ENCODE assay signal across 27 cellular contexts in genomic region chr4:187383181-187383580, GRCh38.
A peak's percentile ranks its signal among the peaks of the same experiment; 100 is the strongest.
DNase-seq lines count a peak whose midpoint lies in the region; ATAC-seq, FAIRE-seq and TF ChIP-seq lines count a peak whose summit lies in the region.
"Had no signal": no experiment of that assay in that cellular context is flagged by ENCODE, and none has a peak within 500 bp of the region (broad histone marks: within the 10 kb centered on the region; RNA-seq: fewer than 3 reads in every experiment).

No MANE protein-coding gene starts in this region.

- DNase-seq in PC-3: peak; percentile 55
- DNase-seq in bronchial epithelial cell (ENCODE audit: low read depth): peak; percentile 75
- no peak for DNase-seq in epithelial cell of prostate (ENCODE audit: low read depth, low spot score)
- no peak for DNase-seq in keratinocyte (ENCODE audit: low read depth, low spot score)
- DNase-seq in activated CD4-positive, alpha-beta T cell treated with anti-CD3 and anti-CD28 coated beads for 4 hours: no peak
- no peak for DNase-seq in NOMO-1 (lab: John Stamatoyannopoulos, UW; ENCODE audit: unreplicated experiment in 2 of 2)
- no peak for DNase-seq in NCI-H510A treated with DMSO at 0.1 percent for 48 hours (lab: John Stamatoyannopoulos, UW)
- DNase-seq: 8988T; ACHN; BE2C; C1 segment of cervical spinal cord; CD4-positive, alpha-beta memory T cell; CD4-positive, CD25-positive, alpha-beta regulatory T cell; CD8-positive, alpha-beta memory T cell; COR-L47; DMS 273 treated with DMSO at 0.1 percent for 48 hours; DMS153; DMS53; DMS79; DND-41; EL; GDM1 had no signal

- H3K4me2 ChIP-seq in PC-3 (ENCODE audit: low read length) (no peak overlapping the region), keratinocyte (ENCODE audit: control insufficient read depth, extremely low read depth, insufficient read depth, low read depth, low read length) (no peak overlapping the region)
- H3K4me2 ChIP-seq: BLaER1 had no signal

- CTCF ChIA-PET in PC-3 (lab: Charles Lee): no interaction called here

- intact Hi-C loops in PC-3 (cut with micrococcal nuclease): no loop called here

- H4K20me1 ChIP-seq in PC-3 (ENCODE audit: low read length): no peaks in the 10 kb centered on the region
- no peaks in the 10 kb centered on the region for H4K20me1 ChIP-seq in keratinocyte (ENCODE audit: control insufficient read depth, extremely low read depth, insufficient read depth, low read length)
- H4K20me1 ChIP-seq: BLaER1 had no signal

- POLR2A ChIA-PET in PC-3 (lab: Charles Lee; ENCODE audit: unreplicated experiment): no interaction called here

- H3K9me1 ChIP-seq in keratinocyte (ENCODE audit: control insufficient read depth, extremely low read depth, insufficient read depth, low read length): no peaks in the 10 kb centered on the region

- H3K4me3 ChIP-seq in PC-3 (ENCODE audit: low read length): no peak overlapping the region
- H3K4me3 ChIP-seq in bronchial epithelial cell (ENCODE audit: low read depth, low read length): no peak overlapping the region
- H3K4me3 ChIP-seq in keratinocyte (ENCODE audit: control insufficient read depth in 2 of 3, extremely low read depth in 1 of 3, insufficient read depth in 2 of 3, low read depth in 1 of 3, low read length in 3 of 3): no peak overlapping the region
- H3K4me3 ChIP-seq: BLaER1, GM12878 had no signal

- dilution Hi-C loops in keratinocyte (cut with MboI; ENCODE audit: extremely low pct_ligation_motif_present, low sequenced_read_pairs): no loop called here

- H3K27me3 ChIP-seq in PC-3 (ENCODE audit: low read length) (no peaks in the 10 kb centered on the region), bronchial epithelial cell (ENCODE audit: control insufficient read depth, insufficient read depth, low read length) (no peaks in the 10 kb centered on the region), keratinocyte (ENCODE audit: control insufficient read depth, extremely low read depth, insufficient read depth, low read length) (no peaks in the 10 kb centered on the region)
- H3K27me3 ChIP-seq: BE2C, BLaER1 had no signal

- no peaks in the 10 kb centered on the region for H3K36me3 ChIP-seq in PC-3 (ENCODE audit: low read depth, low read length)
- H3K36me3 ChIP-seq in bronchial epithelial cell (ENCODE audit: control insufficient read depth, insufficient read depth, low read length): no peaks in the 10 kb centered on the region
- no peaks in the 10 kb centered on the region for H3K36me3 ChIP-seq in keratinocyte (ENCODE audit: control insufficient read depth in 2 of 2, extremely low read depth in 1 of 2, insufficient read depth in 2 of 2, low read length in 2 of 2)
- H3K36me3 ChIP-seq: BE2C, BLaER1 had no signal

- H3F3A ChIP-seq in PC-3 (ENCODE audit: low read length, unreplicated experiment): no peaks in the 10 kb centered on the region

- H2AFZ ChIP-seq in PC-3 (ENCODE audit: low read length) (no peak overlapping the region), keratinocyte (ENCODE audit: control insufficient read depth, low read length) (peak overlapping the region; percentile 31)

- no peak for ATAC-seq in PC-3
- ATAC-seq: GM12878 had no signal

- no peaks in the 10 kb centered on the region for H3K79me2 ChIP-seq in PC-3 (ENCODE audit: low read length)
- H3K79me2 ChIP-seq in keratinocyte (ENCODE audit: control insufficient read depth, insufficient read depth, low read length): no peaks in the 10 kb centered on the region

- BruUV-seq in PC-3 (replicated peaks; lab: Mats Ljungman, UMichigan): no TSS peak

- H3K27ac ChIP-seq in PC-3 (ENCODE audit: low read length) (no peak overlapping the region), epithelial cell of prostate (peak overlapping the region; percentile 8), keratinocyte (ENCODE audit: control insufficient read depth, insufficient read depth, low read length) (no peak overlapping the region)
- H3K27ac ChIP-seq: BLaER1 had no signal

- FAIRE-seq in bronchial epithelial cell (lab: Jason Lieb, UNC): no peak
- FAIRE-seq in keratinocyte (lab: Jason Lieb, UNC): peak; percentile 75
- FAIRE-seq: A204.1, GM12878, GM12892, GM18507 had no signal

- peaks cover 17% of the 10 kb centered on the region for H3K4me1 ChIP-seq in PC-3 (ENCODE audit: insufficient read depth, low read length)
- no peaks in the 10 kb centered on the region for H3K4me1 ChIP-seq in keratinocyte (ENCODE audit: control insufficient read depth, extremely low read depth, insufficient read depth, low read length)
- H3K4me1 ChIP-seq: BLaER1 had no signal

- no peaks in the 10 kb centered on the region for H3K9me3 ChIP-seq in PC-3 (ENCODE audit: low read length)
- H3K9me3 ChIP-seq in keratinocyte (ENCODE audit: control insufficient read depth, low read depth, low read length): no peaks in the 10 kb centered on the region
- H3K9me3 ChIP-seq: BE2C, BLaER1 had no signal

- TF ChIP-seq CTCF in PC-3 (conservative IDR thresholded peaks at IDR 0.05; ENCODE audit: low read depth, low read length) (no peak), bronchial epithelial cell (IDR thresholded peaks at IDR 0.05; ENCODE audit: insufficient read depth, low read length, severe bottlenecking) (no peak), keratinocyte (optimal IDR thresholded peaks at IDR 0.05 in 1 of 3, IDR thresholded peaks at IDR 0.05 in 1 of 3, conservative IDR thresholded peaks at IDR 0.05 in 1 of 3; ENCODE audit: extremely low read depth in 1 of 3, insufficient read depth in 2 of 3, low read length in 3 of 3) (no peak)

- no peak overlapping the region for H3K9ac ChIP-seq in PC-3 (ENCODE audit: low read length)
- H3K9ac ChIP-seq in keratinocyte (ENCODE audit: control insufficient read depth, extremely low read depth, insufficient read depth, low read length): no peak overlapping the region
- H3K9ac ChIP-seq: BLaER1 had no signal

- no peaks in the 10 kb centered on the region for H3K9me2 ChIP-seq in PC-3 (replicated peaks; ENCODE audit: low read length)

Comparison
In these comparisons a context has a peak if more than half of its experiments do, and no peak if none do; other contexts are left out.
1. DNase-seq: peak in PC-3 (single experiment) and bronchial epithelial cell (single experiment); none in epithelial cell of prostate (single experiment), keratinocyte (single experiment), activated CD4-positive, alpha-beta T cell treated with anti-CD3 and anti-CD28 coated beads for 4 hours (0 of 2), NOMO-1 (0 of 2) and NCI-H510A treated with DMSO at 0.1 percent for 48 hours (single experiment).